ENCODE assay signal across 1 cellular context in genomic region chr7:80918406-80918805, GRCh38.
TF ChIP-seq lines count a peak whose summit lies in the region.

No MANE protein-coding gene starts in this region.

TF ChIP-seq in IMR-90, 13 proteins besides CTCF, POLR2A, EP300 and RAD21 (continued from another document):
- no peak for TF ChIP-seq RFX5 (IDR thresholded peaks at IDR 0.05; ENCODE audit: low read depth, low read length)
